In genomic region chr9:104287255-104287872, GRCh38 we compare ENCODE assay signal across 1 cellular context.
TF ChIP-seq lines count a peak whose summit lies in the region.

No MANE protein-coding gene starts in this region.

TF ChIP-seq in HEK293, 187 proteins besides CTCF, POLR2A, EP300 and RAD21 (continued from another document and continues in another):
- TF ChIP-seq ATF2 (tag by site-specific recombination; IDR thresholded peaks at IDR 0.05; ENCODE audit: low read depth) (peak; percentile 43; the same call in 1 of the 2 replicates), ZNF391 (tag by site-specific recombination; IDR thresholded peaks at IDR 0.05; ENCODE audit: borderline replicate concordance, low read depth) (no peak), ZNF394 (tag by site-specific recombination; IDR thresholded peaks at IDR 0.05; ENCODE audit: borderline replicate concordance) (peak; percentile 29; the same call in 1 of the 2 replicates), ZNF626 (tag by site-specific recombination; IDR thresholded peaks at IDR 0.05) (no peak), ZNF133 (tag by site-specific recombination; IDR thresholded peaks at IDR 0.05) (no peak), ZNF837 (tag by site-specific recombination; IDR thresholded peaks at IDR 0.05) (no peak), AEBP2 (tag by site-specific recombination; IDR thresholded peaks at IDR 0.05; ENCODE audit: borderline replicate concordance) (no peak), ZNF561 (tag by site-specific recombination; IDR thresholded peaks at IDR 0.05; ENCODE audit: borderline replicate concordance) (no peak), KLF17 (tag by site-specific recombination; IDR thresholded peaks at IDR 0.05) (no peak), ZNF571 (tag by site-specific recombination; IDR thresholded peaks at IDR 0.05) (no peak), ZNF23 (tag by site-specific recombination; IDR thresholded peaks at IDR 0.05; ENCODE audit: borderline replicate concordance) (no peak), ZNF549 (tag by site-specific recombination; IDR thresholded peaks at IDR 0.05) (no peak), ZNF16 (tag by site-specific recombination; IDR thresholded peaks at IDR 0.05; ENCODE audit: low read depth) (no peak), ZXDB (tag by site-specific recombination; IDR thresholded peaks at IDR 0.05) (no peak), PRDM6 (tag by site-specific recombination; IDR thresholded peaks at IDR 0.05) (peak; percentile 32; the same call in 1 of the 2 replicates), ZNF350 (tag by site-specific recombination; IDR thresholded peaks at IDR 0.05) (no peak), ZNF292 (tag by site-specific recombination; IDR thresholded peaks at IDR 0.05; ENCODE audit: borderline replicate concordance, low read depth) (no peak), ZNF239 (tag by site-specific recombination; IDR thresholded peaks at IDR 0.05) (no peak), SETDB1 (IDR thresholded peaks at IDR 0.05; ENCODE audit: insufficient read length, low read length) (no peak), GFI1B (tag by site-specific recombination; IDR thresholded peaks at IDR 0.05) (no peak), ZNF664 (tag by site-specific recombination; IDR thresholded peaks at IDR 0.05) (no peak), GLIS2 (tag by site-specific recombination; IDR thresholded peaks at IDR 0.05) (no peak), ZNF621 (tag by site-specific recombination; IDR thresholded peaks at IDR 0.05) (no peak), ZNF514 (tag by site-specific recombination; IDR thresholded peaks at IDR 0.05) (no peak), ZNF280D (tag by site-specific recombination; IDR thresholded peaks at IDR 0.05) (no peak), KLF16 (tag by site-specific recombination; IDR thresholded peaks at IDR 0.05) (peak; percentile 65), ZBTB20 (tag by site-specific recombination; IDR thresholded peaks at IDR 0.05) (no peak), PATZ1 (tag by site-specific recombination; IDR thresholded peaks at IDR 0.05) (no peak), ZNF645 (tag by site-specific recombination; IDR thresholded peaks at IDR 0.05) (no peak), ZBTB10 (tag by site-specific recombination; IDR thresholded peaks at IDR 0.05) (no peak), ZBTB48 (tag by site-specific recombination; IDR thresholded peaks at IDR 0.05) (no peak), TRIM28 (IDR thresholded peaks at IDR 0.05; ENCODE audit: borderline replicate concordance, low read length) (no peak), ZNF354C (tag by site-specific recombination; IDR thresholded peaks at IDR 0.05; ENCODE audit: borderline replicate concordance, low read depth) (no peak), ZNF362 (tag by site-specific recombination; IDR thresholded peaks at IDR 0.05) (peak; percentile 75), BCL6B (tag by site-specific recombination; IDR thresholded peaks at IDR 0.05) (no peak), ZNF629 (tag by site-specific recombination; IDR thresholded peaks at IDR 0.05) (peak; percentile 72), ZNF121 (tag by site-specific recombination; IDR thresholded peaks at IDR 0.05) (no peak), ZNF791 (tag by site-specific recombination; IDR thresholded peaks at IDR 0.05) (no peak), ZBTB49 (tag by site-specific recombination; IDR thresholded peaks at IDR 0.05; ENCODE audit: low read depth) (no peak)
